25 cellular contexts compared by ENCODE assay signal in the genomic region with DNA sequence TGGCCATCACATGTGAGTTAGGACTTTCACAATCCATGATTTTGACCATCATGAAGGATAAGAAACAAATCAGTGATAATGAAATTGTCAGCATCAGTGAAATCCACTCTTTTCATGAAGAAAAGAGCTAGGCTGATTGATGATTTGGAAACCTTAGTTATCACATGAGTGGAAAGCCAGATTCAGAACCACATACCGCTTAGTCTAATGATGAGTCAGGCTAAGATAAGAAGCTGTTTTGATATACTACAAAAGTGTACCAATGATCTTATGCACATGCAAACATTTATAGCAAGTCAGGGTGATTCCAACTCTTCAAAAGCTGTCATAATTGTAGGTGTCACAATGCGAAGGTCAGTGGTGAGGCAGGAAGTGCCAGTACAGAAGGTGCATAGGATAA.
"Had no signal": no experiment of that assay in that cellular context is flagged by ENCODE, and none has a peak within 500 bp of the region (broad histone marks: within the 10 kb centered on the region; RNA-seq: fewer than 3 reads in every experiment).

No MANE protein-coding gene starts in this region.

- H3K27ac ChIP-seq: adrenal gland, body of pancreas, SJCRH30, WERI-Rb-1 had no signal

- DNase-seq: activated CD4-positive, alpha-beta memory T cell treated with anti-CD3 and anti-CD28 coated beads, Interleukin-2, amount 10 ng/mL, durations not matched to agents 7 days and 5 days; activated CD4-positive, alpha-beta T cell treated with anti-CD3 and anti-CD28 coated beads for 36 hours; activated CD4-positive, alpha-beta T cell treated with anti-CD3 and anti-CD28 coated beads, Interleukin-2, amount 50 U/mL, for 1 hour; activated CD8-positive, alpha-beta memory T cell treated with anti-CD3 and anti-CD28 coated beads, Interleukin-2, amount 50 U/mL, for 4 hours; activated naive CD4-positive, alpha-beta T cell treated with anti-CD3 and anti-CD28 coated beads, Interleukin-2, amount 50 U/mL, for 16 hours; activated naive CD8-positive, alpha-beta T cell treated with anti-CD3 and anti-CD28 coated beads, Interleukin-2, amount 10 ng/mL, durations not matched to agents 7 days and 5 days; activated T-cell treated with anti-CD3 and anti-CD28 coated beads, Interleukin-2, amount 50 U/mL, for 1 hour; adrenal gland; aorta; body of pancreas; KBM-7; NCI-H1048; NCI-H1694; NCI-H2081; NCI-H446 treated with DMSO at 0.1 percent for 48 hours; NCI-H524 treated with DMSO at 0.1 percent for 48 hours; NK-92 treated with Interleukin-12 subunit alpha and Interleukin-12 subunit beta, amount 100 ng/mL, for 24 hours; OCI-M1; RPMI8226; SJCRH30; SK-N-SH; T-helper 1 cell; WERI-Rb-1 had no signal

- H3K36me3 ChIP-seq: adrenal gland, SJCRH30, WERI-Rb-1 had no signal

- H3K4me1 ChIP-seq: adrenal gland, body of pancreas, SJCRH30 had no signal

- H3K4me3 ChIP-seq: adrenal gland, body of pancreas, SJCRH30 had no signal

- H3K9me3 ChIP-seq: adrenal gland, body of pancreas, SJCRH30, SK-N-SH had no signal

- H3K9ac ChIP-seq: SK-N-SH had no signal

- ATAC-seq: activated CD4-positive, alpha-beta T cell treated with anti-CD3 and anti-CD28 coated beads for 36 hours; body of pancreas; Panc1; Right ventricle myocardium inferior had no signal

- H3K27me3 ChIP-seq: adrenal gland, body of pancreas, SJCRH30 had no signal

- H3K4me2 ChIP-seq: SK-N-SH had no signal
